Comparison of ENCODE assay signal across 19 cellular contexts in the genomic region with DNA sequence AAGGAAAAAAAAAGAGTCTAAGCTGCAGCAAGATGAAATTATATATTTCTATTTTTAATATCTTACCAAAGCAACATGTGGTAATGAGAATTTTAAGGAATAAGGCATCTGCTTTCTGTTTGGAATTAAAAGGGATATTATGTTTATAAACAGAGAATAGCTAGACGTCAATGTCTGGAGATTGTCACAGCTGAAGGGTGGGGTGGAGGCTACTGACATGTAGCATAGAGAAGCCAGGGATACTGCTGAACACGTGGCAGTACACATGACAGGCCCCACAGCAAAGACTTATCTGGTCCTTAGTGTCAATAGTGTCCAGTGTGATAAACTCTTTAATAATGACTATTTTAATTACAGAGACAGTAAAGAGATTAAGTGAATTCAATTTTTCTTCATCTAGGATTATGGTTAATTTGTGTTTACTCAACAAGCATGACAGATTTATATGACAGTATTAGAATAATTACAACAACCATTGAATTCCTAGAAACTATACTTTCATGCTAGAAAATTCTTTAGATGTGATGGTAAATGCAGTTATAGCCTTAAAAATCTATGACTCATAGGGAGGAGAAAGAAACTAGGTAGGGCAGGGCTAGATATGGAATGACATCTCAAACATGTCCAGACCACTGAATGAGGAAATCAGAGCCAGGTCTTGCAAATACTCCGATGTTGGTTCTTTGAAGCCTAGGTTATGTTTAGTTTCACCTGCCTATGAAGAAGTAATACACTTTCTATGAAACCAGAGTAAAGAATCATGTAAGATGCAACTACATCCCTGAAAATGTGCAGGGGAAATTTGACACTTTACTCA.
A peak's percentile ranks its signal among the peaks of the same experiment; 100 is the strongest.
DNase-seq lines count a peak whose midpoint lies in the region; ATAC-seq and TF ChIP-seq lines count a peak whose summit lies in the region.
"Had no signal": no experiment of that assay in that cellular context is flagged by ENCODE, and none has a peak within 500 bp of the region (broad histone marks: within the 10 kb centered on the region; RNA-seq: fewer than 3 reads in every experiment).

No MANE protein-coding gene starts in this region.

- H2BK20ac ChIP-seq in IMR-90 (ENCODE audit: low read depth, low read length) = peak overlapping the region; percentile 98

- dilution Hi-C loops in IMR-90 (cut with HindIII; ENCODE audit: low sequenced_read_pairs, unreplicated experiment) = no loop called here
- dilution Hi-C loops in mammary epithelial cell (cut with HindIII; ENCODE audit: low sequenced_read_pairs) = no loop called here

- H3K56ac ChIP-seq in IMR-90 (ENCODE audit: extremely low read depth, insufficient read depth, low read length) = no peak overlapping the region

- no peaks in the 10 kb centered on the region for H3K36me3 Mint-ChIP-seq in effector memory CD8-positive, alpha-beta T cell (ENCODE audit: insufficient read depth)
- H3K36me3 Mint-ChIP-seq: activated naive CD8-positive, alpha-beta T cell treated with anti-CD3 and anti-CD28 coated beads, Interleukin-2, amount 10 ng/mL, durations not matched to agents 7 days and 5 days; CD14-positive monocyte; stimulated activated naive B cell treated with anti-CD40 and anti-IgM and Interleukin-4, amounts not matched to agents 10 μg/mL and 1 μg/mL and 100 μg/mL, for 72 hours had no signal

- peak overlapping the region; percentile 65; the same call in 1 of the 2 replicates for H3K23ac ChIP-seq in IMR-90 (ENCODE audit: low read depth, low read length)

- H2BK5ac ChIP-seq in IMR-90 (ENCODE audit: low read depth, low read length, poor library complexity, severe bottlenecking) = peak overlapping the region; percentile 49

- H3K36me3 ChIP-seq in IMR-90 (ENCODE audit: control insufficient read depth, insufficient read depth, low read length) = no peaks in the 10 kb centered on the region
- no peaks in the 10 kb centered on the region for H3K36me3 ChIP-seq in mammary epithelial cell (ENCODE audit: insufficient read depth, low read length)
- no peaks in the 10 kb centered on the region for H3K36me3 ChIP-seq in MG63
- H3K36me3 ChIP-seq: neutrophil, thyroid gland had no signal

- H3K4me3 ChIP-seq in IMR-90 (ENCODE audit: insufficient read depth, low read depth, low read length) = no peak overlapping the region
- H3K4me3 ChIP-seq in mammary epithelial cell (replicated peaks in 1 of 3; ENCODE audit: insufficient read depth in 1 of 3, low read depth in 2 of 3, low read length in 3 of 3) = no peak overlapping the region
- H3K4me3 ChIP-seq in MG63 = no peak overlapping the region
- H3K4me3 ChIP-seq: thyroid gland had no signal

- peak overlapping the region; percentile 11; the same call in 1 of the 2 replicates for H3K18ac ChIP-seq in IMR-90 (ENCODE audit: low read depth, low read length)

- 0 out of 2 replicates have a peak, but pooled peaks cover 2% of the 10 kb centered on the region for H3K9me1 ChIP-seq in IMR-90 (ENCODE audit: insufficient read depth, low read length)

- peak overlapping the region in 1 of 2 experiments; percentile 72; a peak in 2 of 4 replicates for H4K8ac ChIP-seq in IMR-90 (ENCODE audit: low read depth in 2 of 2, low read length in 2 of 2)

- H3K4me1 ChIP-seq in IMR-90 (ENCODE audit: control insufficient read depth, insufficient read depth, low read length) (peaks cover 1% of the 10 kb centered on the region; the same call in 1 of the 2 replicates), mammary epithelial cell (ENCODE audit: insufficient read depth, low read length) (peaks cover 7% of the 10 kb centered on the region)
- H3K4me1 ChIP-seq: thyroid gland had no signal

- H2BK120ac ChIP-seq in IMR-90 (ENCODE audit: low read depth, low read length) = peak overlapping the region; percentile 73

- H3K27me3 Mint-ChIP-seq in effector memory CD8-positive, alpha-beta T cell = no peaks in the 10 kb centered on the region
- H3K27me3 Mint-ChIP-seq: activated naive CD8-positive, alpha-beta T cell treated with anti-CD3 and anti-CD28 coated beads, Interleukin-2, amount 10 ng/mL, durations not matched to agents 7 days and 5 days; activated T-helper 17 cell treated with anti-CD3 and anti-CD28 coated beads, Interleukin-2, amount 50 U/mL, for 72 hours; stimulated activated naive B cell treated with anti-CD40 and anti-IgM and Interleukin-4, amounts not matched to agents 10 μg/mL and 1 μg/mL and 100 μg/mL, for 72 hours had no signal

- in situ Hi-C loops in IMR-90 (cut with MboI; ENCODE audit: low sequenced_read_pairs) = no loop called here
- in situ Hi-C loops in mammary epithelial cell (cut with MboI; ENCODE audit: low sequenced_read_pairs in 2 of 2) = no loop called here

- H3K27ac Mint-ChIP-seq in effector memory CD8-positive, alpha-beta T cell = no peak overlapping the region
- H3K27ac Mint-ChIP-seq: activated naive CD8-positive, alpha-beta T cell treated with anti-CD3 and anti-CD28 coated beads, Interleukin-2, amount 10 ng/mL, durations not matched to agents 7 days and 5 days; activated T-helper 17 cell treated with anti-CD3 and anti-CD28 coated beads, Interleukin-2, amount 50 U/mL, for 72 hours; CD14-positive monocyte; stimulated activated naive B cell treated with anti-CD40 and anti-IgM and Interleukin-4, amounts not matched to agents 10 μg/mL and 1 μg/mL and 100 μg/mL, for 72 hours had no signal

- 0 out of 2 replicates have a peak overlapping the region, but pooled peaks have one; percentile 48 for H2AK5ac ChIP-seq in IMR-90 (ENCODE audit: low read depth, low read length)

- peak overlapping the region; percentile 93 for H3K4ac ChIP-seq in IMR-90 (ENCODE audit: low read depth, low read length)

- ATAC-seq in IMR-90 (ENCODE audit: low read depth) = peak; percentile 71
- ATAC-seq in GM19023 (IDR thresholded peaks at IDR 0.05; ENCODE audit: unreplicated experiment) = no peak
- no peak for ATAC-seq in effector memory CD8-positive, alpha-beta T cell (replicated peaks)
- ATAC-seq: activated T-helper 17 cell treated with anti-CD3 and anti-CD28 coated beads, Interleukin-2, amount 50 U/mL, for 72 hours; right cardiac atrium; stimulated activated naive B cell treated with anti-CD40 and anti-IgM and Interleukin-4, amounts not matched to agents 10 μg/mL and 1 μg/mL and 100 μg/mL, for 72 hours had no signal

- no peak for TF ChIP-seq CTCF in IMR-90 (conservative IDR thresholded peaks at IDR 0.05; ENCODE audit: low read depth, low read length)
- no peak for TF ChIP-seq CTCF in mammary epithelial cell (conservative IDR thresholded peaks at IDR 0.05 in 1 of 2, IDR thresholded peaks at IDR 0.05 in 1 of 2; ENCODE audit: extremely low read depth in 1 of 2, insufficient read depth in 1 of 2, low read depth in 1 of 2, low read length in 2 of 2)

- TF ChIP-seq POLR2A in IMR-90 (IDR thresholded peaks at IDR 0.05; ENCODE audit: low read depth, low read length) = no peak

- peaks cover 1 to 4% of the 10 kb centered on the region in 2 donors for H3K9me3 Mint-ChIP-seq in effector memory CD8-positive, alpha-beta T cell

- POLR2A ChIA-PET in IMR-90 (lab: Charles Lee; ENCODE audit: unreplicated experiment) = no interaction called here

- H3K27ac ChIP-seq in IMR-90 (ENCODE audit: insufficient read depth, low read length) (no peak overlapping the region), mammary epithelial cell (ENCODE audit: insufficient read depth, low read depth, low read length) (peak overlapping the region; percentile 60)
- H3K27ac ChIP-seq: neutrophil, thyroid gland had no signal

- no peak for TF ChIP-seq RAD21 in IMR-90 (IDR thresholded peaks at IDR 0.05; ENCODE audit: low read length)

- no peak overlapping the region; the same call in 1 of the 2 replicates for H3K14ac ChIP-seq in IMR-90 (replicated peaks; ENCODE audit: low read depth, low read length)

- BruUV-seq in IMR-90 (replicated peaks; lab: Mats Ljungman, UMichigan) (no TSS peak), mammary epithelial cell (replicated peaks; lab: Mats Ljungman, UMichigan) (no TSS peak)

- H3K9me3 ChIP-seq in IMR-90 (ENCODE audit: control insufficient read depth, insufficient read depth, low read length) = no peaks in the 10 kb centered on the region; the same call in 1 of the 2 replicates
- H3K9me3 ChIP-seq in mammary epithelial cell (replicated peaks; ENCODE audit: insufficient read depth, low read length) = no peaks in the 10 kb centered on the region
- H3K9me3 ChIP-seq in MG63 = no peaks in the 10 kb centered on the region
- H3K9me3 ChIP-seq: neutrophil, thyroid gland had no signal

- H2AFZ ChIP-seq in IMR-90 (replicated peaks; ENCODE audit: low read length, poor library complexity) (peak overlapping the region; percentile 78), mammary epithelial cell (ENCODE audit: low read depth, low read length) (peak overlapping the region; percentile 47)

- H3K27me3 ChIP-seq in IMR-90 (ENCODE audit: control insufficient read depth, insufficient read depth, low read length) = no peaks in the 10 kb centered on the region
- H3K27me3 ChIP-seq in mammary epithelial cell (ENCODE audit: insufficient read depth, low read length) = no peaks in the 10 kb centered on the region
- no peaks in the 10 kb centered on the region for H3K27me3 ChIP-seq in MG63
- H3K27me3 ChIP-seq: neutrophil, thyroid gland had no signal

- H3K4me2 ChIP-seq in IMR-90 (ENCODE audit: low read depth, low read length) (no peak overlapping the region; the same call in 1 of the 2 replicates), mammary epithelial cell (ENCODE audit: insufficient read depth, low read depth, low read length) (peak overlapping the region; percentile 48)

- 38% methylated on average over 1 of the region's 3 CpGs; no CpG with 5 or more reads in 1 of the 2 experiments for WGBS in IMR-90 (ENCODE audit: extremely low coverage in 2 of 2, insufficient read length in 1 of 2), 2 experiments
- 37% methylated on average over 3 of the region's 3 CpGs for WGBS in mammary epithelial cell (ENCODE audit: low coverage, missing lambda C conversion rate)

- intact Hi-C loops in IMR-90 (cut with micrococcal nuclease) = no loop called here
- intact Hi-C loops in mammary epithelial cell (cut with micrococcal nuclease) = no loop called here

- CTCF ChIA-PET in IMR-90 (lab: Yijun Ruan, JAX) = no interaction called here
- CTCF ChIA-PET in mammary epithelial cell (lab: Charles Lee; ENCODE audit: low non-redundant PET) = no interaction called here

- H3K79me2 ChIP-seq in mammary epithelial cell (ENCODE audit: insufficient read depth, low read length) = no peaks in the 10 kb centered on the region

- no peak overlapping the region for H2AK9ac ChIP-seq in IMR-90 (replicated peaks; ENCODE audit: low read depth, low read length, poor library complexity)

- H3K4me3 Mint-ChIP-seq in effector memory CD8-positive, alpha-beta T cell = no peak overlapping the region
- H3K4me3 Mint-ChIP-seq: activated naive CD8-positive, alpha-beta T cell treated with anti-CD3 and anti-CD28 coated beads, Interleukin-2, amount 10 ng/mL, durations not matched to agents 7 days and 5 days; activated T-helper 17 cell treated with anti-CD3 and anti-CD28 coated beads, Interleukin-2, amount 50 U/mL, for 72 hours; CD14-positive monocyte; stimulated activated naive B cell treated with anti-CD40 and anti-IgM and Interleukin-4, amounts not matched to agents 10 μg/mL and 1 μg/mL and 100 μg/mL, for 72 hours had no signal

- H3K4me1 Mint-ChIP-seq in effector memory CD8-positive, alpha-beta T cell (ENCODE audit: low read depth in 2 of 2) = no peaks in the 10 kb centered on the region
- H3K4me1 Mint-ChIP-seq: activated naive CD8-positive, alpha-beta T cell treated with anti-CD3 and anti-CD28 coated beads, Interleukin-2, amount 10 ng/mL, durations not matched to agents 7 days and 5 days; activated T-helper 17 cell treated with anti-CD3 and anti-CD28 coated beads, Interleukin-2, amount 50 U/mL, for 72 hours; CD14-positive monocyte; stimulated activated naive B cell treated with anti-CD40 and anti-IgM and Interleukin-4, amounts not matched to agents 10 μg/mL and 1 μg/mL and 100 μg/mL, for 72 hours had no signal

- no peaks in the 10 kb centered on the region for H3K79me1 ChIP-seq in IMR-90 (ENCODE audit: low read depth in 1 of 2, low read length in 2 of 2)

- H4K5ac ChIP-seq in IMR-90 (ENCODE audit: low read depth, low read length) = peak overlapping the region; percentile 14; the same call in 1 of the 2 replicates

- no peak overlapping the region for H4K91ac ChIP-seq in IMR-90 (ENCODE audit: insufficient read depth, low read depth, low read length)

- H3K9ac ChIP-seq in IMR-90 (ENCODE audit: low read depth, low read length) (no peak overlapping the region), mammary epithelial cell (ENCODE audit: insufficient read depth, low read length) (no peak overlapping the region)

- DNase-seq in A172 (ENCODE audit: low spot score) (peak; percentile 6), IMR-90 (peak; percentile 62), mammary epithelial cell (peak; percentile 65), iris pigment epithelial cell (ENCODE audit: low read depth) (peak; percentile 5), MG63 (no peak), putamen (ENCODE audit: low spot score) (no peak)
- DNase-seq in effector memory CD8-positive, alpha-beta T cell = no peak
- DNase-seq: activated naive CD8-positive, alpha-beta T cell treated with anti-CD3 and anti-CD28 coated beads, Interleukin-2, amount 10 ng/mL, durations not matched to agents 7 days and 5 days; effector CD4-positive, alpha-beta T cell; NCI-H1048; NCI-H2107; NCI-H69; right cardiac atrium; stimulated activated naive B cell treated with anti-CD40 and anti-IgM and Interleukin-4, amounts not matched to agents 10 μg/mL and 1 μg/mL and 100 μg/mL, for 72 hours; thyroid gland had no signal

- H2BK15ac ChIP-seq in IMR-90 (ENCODE audit: low read depth, low read length) = 0 out of 3 replicates have a peak overlapping the region, but pooled peaks have one; percentile 57

- H4K20me1 ChIP-seq in IMR-90 (ENCODE audit: insufficient read depth, low read length) (no peaks in the 10 kb centered on the region), mammary epithelial cell (ENCODE audit: insufficient read depth, low read length) (no peaks in the 10 kb centered on the region)

Comparison
In these comparisons a context has a peak if more than half of its experiments do, and no peak if none do; other contexts are left out.
1. DNase-seq: peak in A172 (single experiment), IMR-90 (single experiment), mammary epithelial cell (single experiment) and iris pigment epithelial cell (single experiment); none in MG63 (single experiment), putamen (single experiment) and effector memory CD8-positive, alpha-beta T cell (0 of 3).